8 cellular contexts compared by ENCODE assay signal in the genomic region with DNA sequence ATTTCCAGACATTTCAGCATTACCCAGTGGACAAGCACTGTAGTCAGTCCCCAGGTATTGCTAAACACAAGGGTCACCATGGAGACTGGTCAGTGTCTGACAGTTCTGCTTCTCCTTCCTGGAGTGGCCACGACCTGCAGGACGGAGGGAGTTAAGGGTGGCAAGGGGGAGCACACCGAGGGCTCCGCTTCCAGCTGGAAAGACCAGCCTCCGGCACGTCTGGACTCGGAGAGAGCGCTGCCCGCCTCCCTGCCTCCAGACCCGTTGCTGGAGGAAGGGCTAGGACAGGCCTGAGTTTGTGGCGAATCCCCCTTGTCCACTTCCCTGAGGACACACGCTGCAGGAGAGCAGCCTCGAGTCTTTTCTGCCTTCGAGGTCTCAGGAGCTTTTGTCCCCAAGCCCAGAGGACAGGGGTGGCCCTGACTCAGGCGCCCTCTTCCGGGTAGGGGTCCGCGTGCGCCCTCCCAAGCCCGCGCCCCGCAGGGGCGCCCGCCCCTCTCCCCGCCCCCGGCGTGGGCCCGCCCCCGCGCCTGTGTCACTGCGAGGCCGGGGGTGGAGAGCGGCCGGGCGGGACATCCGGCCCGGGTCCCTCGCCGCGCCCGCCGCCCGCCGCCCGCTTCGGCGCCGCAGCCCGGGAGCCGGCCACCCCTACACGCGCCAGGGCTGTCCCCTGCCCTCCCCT. TPM values are rescaled to one million over a fixed set of nuclear protein-coding genes. Genes with fewer than 3 reads are reported as not detected.
DNase-seq lines count a peak whose midpoint lies in the region; ATAC-seq and TF ChIP-seq lines count a peak whose summit lies in the region.

Gene CHST14 (plus strand): TSS at position 562 of the 682 bp plus-strand sequence. CDS start 230 bp downstream, outside the sequence.

- H3K4me3 ChIP-seq in Caco-2 (ENCODE audit: low read depth, low read length) (peak within 1 kb of the TSS; percentile 74), astrocyte of the cerebellum (ENCODE audit: low read depth, low read length) (peak within 1 kb of the TSS; percentile 67)

- peaks cover 10% of the 10 kb centered on the region for H3K4me1 ChIP-seq in Caco-2

- H3K4me1 Mint-ChIP-seq in Caco-2 (ENCODE audit: low read depth, unreplicated experiment) = peaks cover 8% of the 10 kb centered on the region
- peaks cover 20% of the 10 kb centered on the region for H3K4me1 Mint-ChIP-seq in T-helper 2 cell treated with Interferon-gamma antibody and Interleukin-4, amounts not matched to agents 5 μg/mL and 100 μg/mL, for 36 hours (ENCODE audit: low read depth)

- peak within 1 kb of the TSS; percentile 80 for H3K4me3 Mint-ChIP-seq in Caco-2 (ENCODE audit: unreplicated experiment)
- H3K4me3 Mint-ChIP-seq in T-helper 2 cell treated with Interferon-gamma antibody and Interleukin-4, amounts not matched to agents 5 μg/mL and 100 μg/mL, for 36 hours = peak within 1 kb of the TSS; percentile 90

- no peaks in the 10 kb centered on the region for H3K27me3 ChIP-seq in Caco-2 (replicated peaks; ENCODE audit: control insufficient read depth, insufficient read depth, low read length)

- H3K9me3 ChIP-seq in Caco-2 = no peaks in the 10 kb centered on the region

- CTCF ChIA-PET in Caco-2 (lab: Charles Lee) = interaction anchor here (0.7 to 1.8 kb wide), 2 partner anchors 30 to 812 kb away, joined by 3 to 8 read pairs; partner anchors contain the start of gene BAHD1

- POLR2A ChIA-PET in Caco-2 (lab: Charles Lee) = no interaction called here

- peaks cover 29% of the 10 kb centered on the region for H3K36me3 Mint-ChIP-seq in Caco-2 (ENCODE audit: insufficient read depth, unreplicated experiment)
- H3K36me3 Mint-ChIP-seq in T-helper 2 cell treated with Interferon-gamma antibody and Interleukin-4, amounts not matched to agents 5 μg/mL and 100 μg/mL, for 36 hours (ENCODE audit: low read depth) = peaks cover 12% of the 10 kb centered on the region

- H3K27ac Mint-ChIP-seq in Caco-2 (ENCODE audit: unreplicated experiment) = peak within 1 kb of the TSS; percentile 88
- peak within 1 kb of the TSS; percentile 87 for H3K27ac Mint-ChIP-seq in T-helper 2 cell treated with Interferon-gamma antibody and Interleukin-4, amounts not matched to agents 5 μg/mL and 100 μg/mL, for 36 hours

- BruUV-seq in Caco-2 (replicated peaks; lab: Mats Ljungman, UMichigan) = no TSS peak

- ATAC-seq in GM19455 (IDR thresholded peaks at IDR 0.05; ENCODE audit: unreplicated experiment) (peak; percentile 74), HG03469 (IDR thresholded peaks at IDR 0.05; ENCODE audit: unreplicated experiment) (no peak)

- no peaks in the 10 kb centered on the region for H3K27me3 Mint-ChIP-seq in Caco-2 (ENCODE audit: insufficient read depth, unreplicated experiment)
- no peaks in the 10 kb centered on the region for H3K27me3 Mint-ChIP-seq in T-helper 2 cell treated with Interferon-gamma antibody and Interleukin-4, amounts not matched to agents 5 μg/mL and 100 μg/mL, for 36 hours (ENCODE audit: low read depth)

- no peaks in the 10 kb centered on the region for H3K36me3 ChIP-seq in Caco-2 (ENCODE audit: control insufficient read depth, insufficient read depth, low read length)

- H3K9me3 Mint-ChIP-seq in Caco-2 (ENCODE audit: unreplicated experiment) = no peaks in the 10 kb centered on the region
- no peaks in the 10 kb centered on the region for H3K9me3 Mint-ChIP-seq in T-helper 2 cell treated with Interferon-gamma antibody and Interleukin-4, amounts not matched to agents 5 μg/mL and 100 μg/mL, for 36 hours

- peak; percentile 71 to 81 for DNase-seq in Caco-2
- peak; percentile 48 for DNase-seq in KBM-7
- DNase-seq in T-helper 2 cell treated with Interferon-gamma antibody and Interleukin-4, amounts not matched to agents 5 μg/mL and 100 μg/mL, for 36 hours (ENCODE audit: low spot score) = peak; percentile 50
- no peak for DNase-seq in astrocyte of the cerebellum (ENCODE audit: low read depth)
- peak; percentile 34 to 52 for DNase-seq in hippocampal formation (lab: John Stamatoyannopoulos, UW)
- peak; percentile 85 for DNase-seq in retina

- intact Hi-C loops in Caco-2 (cut with micrococcal nuclease; ENCODE audit: unreplicated experiment) = loop anchor here (1.0 kb wide), 2 partner anchors 30 to 37 kb away; partner anchors contain the start of gene BAHD1

- in situ Hi-C loops in KBM-7 (cut with MboI; ENCODE audit: low pct_unique_long_range_greater_than_20kb, low sequenced_read_pairs) = no loop called here
- in situ Hi-C loops in astrocyte of the cerebellum (cut with HindIII; ENCODE audit: low sequenced_read_pairs) = no loop called here

- TF ChIP-seq CTCF in Caco-2 (IDR thresholded peaks at IDR 0.05; ENCODE audit: insufficient read depth in 1 of 2, low read depth in 1 of 2, low read length in 1 of 2, severe bottlenecking in 1 of 2, unreplicated experiment in 1 of 2) (peak in 1 of 2 experiments; percentile 17), astrocyte of the cerebellum (IDR thresholded peaks at IDR 0.05; ENCODE audit: low read depth, low read length, missing control alignments) (no peak)

RNA-seq across cellular contexts. Expression of gene CHST14, which starts in this region (rescaled TPM):
- total RNA-seq in Caco-2 (2022) = 17.0 and 19.6 TPM in 2 replicates
